ENCODE assay signal across 42 cellular contexts in the genomic region with DNA sequence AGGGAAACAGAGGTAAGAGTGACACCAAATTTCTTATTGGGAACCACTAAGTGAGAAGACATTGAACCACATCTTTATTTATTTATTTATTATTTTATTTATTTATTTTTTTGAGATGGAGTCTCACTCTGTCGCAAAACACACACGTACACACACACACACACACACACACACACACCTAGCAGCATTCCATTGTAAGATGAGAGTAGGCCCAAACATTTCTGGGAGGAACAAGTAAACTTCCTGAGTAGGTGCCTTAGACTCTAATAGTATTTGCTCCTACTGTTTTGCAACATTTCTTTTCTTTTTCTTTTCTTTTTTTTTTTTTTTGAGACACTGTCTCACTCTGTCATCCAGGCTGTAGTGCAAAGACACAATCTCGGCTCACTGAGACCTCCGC. TPM values are rescaled to one million over a fixed set of nuclear protein-coding genes. Genes with fewer than 3 reads are reported as not detected.
"Had no signal": no experiment of that assay in that cellular context is flagged by ENCODE, and none has a peak within 500 bp of the region (broad histone marks: within the 10 kb centered on the region; RNA-seq: fewer than 3 reads in every experiment).

No MANE protein-coding gene starts in this region.

- FAIRE-seq: astrocyte, bronchial epithelial cell, TTC549 had no signal

- H3K36me3 Mint-ChIP-seq: activated CD4-positive, alpha-beta memory T cell treated with anti-CD3 and anti-CD28 coated beads for 36 hours; activated naive CD4-positive, alpha-beta T cell treated with anti-CD3 and anti-CD28 coated beads, Interleukin-2, amount 50 U/mL, for 72 hours; activated naive CD8-positive, alpha-beta T cell treated with anti-CD3 and anti-CD28 coated beads for 36 hours had no signal

- H3K27me3 Mint-ChIP-seq: activated T-helper 17 cell treated with anti-CD3 and anti-CD28 coated beads, Interleukin-2, amount 50 U/mL, for 72 hours had no signal

- H3K4me1 Mint-ChIP-seq: activated B cell treated with CpG ODN at 0.5 μM for 24 hours; activated CD4-positive, alpha-beta T cell treated with anti-CD3 and anti-CD28 coated beads, Interleukin-2, amount 10 ng/mL, durations not matched to agents 24 days and 14 days; activated naive CD8-positive, alpha-beta T cell treated with anti-CD3 and anti-CD28 coated beads for 36 hours; activated T-helper 17 cell treated with anti-CD3 and anti-CD28 coated beads, Interleukin-2, amount 50 U/mL, for 72 hours; central memory CD8-positive, alpha-beta T cell had no signal

- H3K36me3 ChIP-seq: adrenal gland, brain microvascular endothelial cell, cardiac muscle cell had no signal

- H3K9me3 Mint-ChIP-seq: activated B cell treated with CpG ODN at 0.5 μM for 24 hours; activated CD4-positive, alpha-beta memory T cell treated with anti-CD3 and anti-CD28 coated beads for 36 hours; activated CD4-positive, alpha-beta T cell treated with anti-CD3 and anti-CD28 coated beads, Interleukin-2, amount 10 ng/mL, durations not matched to agents 24 days and 14 days; activated CD8-positive, alpha-beta T cell treated with anti-CD3 and anti-CD28 coated beads for 36 hours; activated naive CD4-positive, alpha-beta T cell treated with anti-CD3 and anti-CD28 coated beads for 36 hours; activated naive CD4-positive, alpha-beta T cell treated with anti-CD3 and anti-CD28 coated beads, Interleukin-2, amount 50 U/mL, for 72 hours; activated naive CD8-positive, alpha-beta T cell treated with anti-CD3 and anti-CD28 coated beads for 36 hours; activated T-cell treated with anti-CD3 and anti-CD28 coated beads, Interleukin-2, amount 50 U/mL, for 4 hours; activated T-cell treated with anti-CD3 and anti-CD28 coated beads, Interleukin-2, amount 50 U/mL, for 72 hours; activated T-helper 1 cell treated with anti-CD3 and anti-CD28 coated beads, Interleukin-12 subunit alpha, Interleukin-12 subunit beta, Interleukin-2, Interleukin-4 antibody, amounts not matched to agents 30 ng/mL and 10 ng/mL and 1 ng/mL, durations not matched to agents 14 hours and 24 hours and 36 hours; activated T-helper 17 cell treated with anti-CD3 and anti-CD28 coated beads, Interleukin-2, amount 50 U/mL, for 72 hours; central memory CD8-positive, alpha-beta T cell; T-helper 1 cell treated with Interleukin-12 subunit alpha and Interleukin-12 subunit beta and Interleukin-4 antibody, amounts not matched to agents 30 μg/mL and 1 μg/mL, for 36 hours; T-helper 2 cell treated with Interferon-gamma antibody and Interleukin-4, amounts not matched to agents 5 μg/mL and 100 μg/mL, for 36 hours had no signal

- H3K4me3 Mint-ChIP-seq: activated B cell treated with CpG ODN at 0.5 μM for 24 hours; activated CD4-positive, alpha-beta memory T cell treated with anti-CD3 and anti-CD28 coated beads for 36 hours; activated CD4-positive, alpha-beta T cell treated with anti-CD3 and anti-CD28 coated beads, Interleukin-2, amount 10 ng/mL, durations not matched to agents 24 days and 14 days; activated CD8-positive, alpha-beta T cell treated with anti-CD3 and anti-CD28 coated beads for 36 hours; activated naive CD4-positive, alpha-beta T cell treated with anti-CD3 and anti-CD28 coated beads for 36 hours; activated naive CD8-positive, alpha-beta T cell treated with anti-CD3 and anti-CD28 coated beads for 36 hours; activated T-cell treated with anti-CD3 and anti-CD28 coated beads, Interleukin-2, amount 50 U/mL, for 4 hours; activated T-cell treated with anti-CD3 and anti-CD28 coated beads, Interleukin-2, amount 50 U/mL, for 72 hours; activated T-helper 1 cell treated with anti-CD3 and anti-CD28 coated beads, Interleukin-12 subunit alpha, Interleukin-12 subunit beta, Interleukin-2, Interleukin-4 antibody, amounts not matched to agents 30 ng/mL and 10 ng/mL and 1 ng/mL, durations not matched to agents 14 hours and 24 hours and 36 hours; activated T-helper 17 cell treated with anti-CD3 and anti-CD28 coated beads, Interleukin-2, amount 50 U/mL, for 72 hours; central memory CD8-positive, alpha-beta T cell; T-helper 1 cell treated with Interleukin-12 subunit alpha and Interleukin-12 subunit beta and Interleukin-4 antibody, amounts not matched to agents 30 μg/mL and 1 μg/mL, for 36 hours; T-helper 2 cell treated with Interferon-gamma antibody and Interleukin-4, amounts not matched to agents 5 μg/mL and 100 μg/mL, for 36 hours had no signal

- ATAC-seq: activated CD8-positive, alpha-beta T cell treated with anti-CD3 and anti-CD28 coated beads for 36 hours; activated naive CD4-positive, alpha-beta T cell treated with anti-CD3 and anti-CD28 coated beads, Interleukin-2, amount 50 U/mL, for 72 hours; activated T-cell treated with anti-CD3 and anti-CD28 coated beads, Interleukin-2, amount 50 U/mL, for 4 hours; activated T-cell treated with anti-CD3 and anti-CD28 coated beads, Interleukin-2, amount 50 U/mL, for 72 hours; activated T-helper 17 cell treated with anti-CD3 and anti-CD28 coated beads, Interleukin-2, amount 50 U/mL, for 72 hours; body of pancreas had no signal

- H3K27ac ChIP-seq: adrenal gland, body of pancreas, brain microvascular endothelial cell, cardiac muscle cell, VCaP had no signal

- H3K9me3 ChIP-seq: adrenal gland, body of pancreas had no signal

- H3K27ac Mint-ChIP-seq: activated B cell treated with CpG ODN at 0.5 μM for 24 hours; activated CD4-positive, alpha-beta memory T cell treated with anti-CD3 and anti-CD28 coated beads for 36 hours; activated CD4-positive, alpha-beta T cell treated with anti-CD3 and anti-CD28 coated beads, Interleukin-2, amount 10 ng/mL, durations not matched to agents 24 days and 14 days; activated CD8-positive, alpha-beta T cell treated with anti-CD3 and anti-CD28 coated beads for 36 hours; activated naive CD4-positive, alpha-beta T cell treated with anti-CD3 and anti-CD28 coated beads for 36 hours; activated naive CD4-positive, alpha-beta T cell treated with anti-CD3 and anti-CD28 coated beads, Interleukin-2, amount 50 U/mL, for 72 hours; activated naive CD8-positive, alpha-beta T cell treated with anti-CD3 and anti-CD28 coated beads for 36 hours; activated T-cell treated with anti-CD3 and anti-CD28 coated beads, Interleukin-2, amount 50 U/mL, for 72 hours; activated T-helper 1 cell treated with anti-CD3 and anti-CD28 coated beads, Interleukin-12 subunit alpha, Interleukin-12 subunit beta, Interleukin-2, Interleukin-4 antibody, amounts not matched to agents 30 ng/mL and 10 ng/mL and 1 ng/mL, durations not matched to agents 14 hours and 24 hours and 36 hours; activated T-helper 17 cell treated with anti-CD3 and anti-CD28 coated beads, Interleukin-2, amount 50 U/mL, for 72 hours; T-helper 1 cell treated with Interleukin-12 subunit alpha and Interleukin-12 subunit beta and Interleukin-4 antibody, amounts not matched to agents 30 μg/mL and 1 μg/mL, for 36 hours; T-helper 2 cell treated with Interferon-gamma antibody and Interleukin-4, amounts not matched to agents 5 μg/mL and 100 μg/mL, for 36 hours had no signal

- H3K4me3 ChIP-seq: adrenal gland, body of pancreas, cardiac muscle cell had no signal

- DNase-seq: activated B cell treated with CpG ODN at 0.5 μM for 24 hours; activated CD4-positive, alpha-beta memory T cell treated with anti-CD3 and anti-CD28 coated beads for 36 hours; activated CD4-positive, alpha-beta T cell treated with anti-CD3 and anti-CD28 coated beads for 4 hours; activated CD4-positive, alpha-beta T cell treated with anti-CD3 and anti-CD28 coated beads, Interleukin-2, amount 10 ng/mL, durations not matched to agents 24 days and 14 days; activated CD4-positive, alpha-beta T cell treated with anti-CD3 and anti-CD28 coated beads, Interleukin-2, amount 50 U/mL, for 1 hour; activated CD4-positive, alpha-beta T cell treated with anti-CD3 and anti-CD28 coated beads, Interleukin-2, amount 50 U/mL, for 4 hours; activated CD4-positive, CD25-positive, alpha-beta regulatory T cell treated with anti-CD3 and anti-CD28 coated beads, Interleukin-2, amount 50 U/mL, for 72 hours; activated CD8-positive, alpha-beta memory T cell treated with anti-CD3 and anti-CD28 coated beads, Interleukin-2, amount 50 U/mL, for 4 hours; activated CD8-positive, alpha-beta T cell treated with anti-CD3 and anti-CD28 coated beads for 36 hours; activated effector memory CD4-positive, alpha-beta T cell treated with anti-CD3 and anti-CD28 coated beads, Interleukin-2, amount 50 U/mL, for 16 hours; activated gamma-delta T cell treated with Interleukin-2 at 50 U/mL for 16 hours; activated naive CD4-positive, alpha-beta T cell; activated naive CD4-positive, alpha-beta T cell treated with anti-CD3 and anti-CD28 coated beads for 36 hours; activated naive CD4-positive, alpha-beta T cell treated with anti-CD3 and anti-CD28 coated beads, Interleukin-2, amount 50 U/mL, for 16 hours; activated naive CD8-positive, alpha-beta T cell treated with anti-CD3 and anti-CD28 coated beads for 36 hours; activated T-cell treated with anti-CD3 and anti-CD28 coated beads for 4 hours; activated T-cell treated with anti-CD3 and anti-CD28 coated beads, Interleukin-2, amount 50 U/mL, for 1 hour; activated T-cell treated with anti-CD3 and anti-CD28 coated beads, Interleukin-2, amount 50 U/mL, for 4 hours; activated T-cell treated with anti-CD3 and anti-CD28 coated beads, Interleukin-2, amount 50 U/mL, for 72 hours; amniotic stem cell; aorta; body of pancreas; brain microvascular endothelial cell; caudate nucleus; cerebellar nuclear complex; T-helper 1 cell; T-helper 2 cell; T-helper 9 cell had no signal

RNA-seq across cellular contexts. Expression of gene LBHD2, which starts 19.6 kb away (rescaled TPM):
- total RNA-seq: activated B cell treated with CpG ODN at 0.5 μM for 24 hours; activated CD4-positive, alpha-beta memory T cell treated with anti-CD3 and anti-CD28 coated beads for 36 hours; activated CD4-positive, alpha-beta T cell treated with anti-CD3 and anti-CD28 coated beads, Interleukin-2, amount 10 ng/mL, durations not matched to agents 24 days and 14 days; activated CD8-positive, alpha-beta memory T cell treated with anti-CD3 and anti-CD28 coated beads for 36 hours; activated CD8-positive, alpha-beta T cell treated with anti-CD3 and anti-CD28 coated beads for 36 hours; activated naive CD4-positive, alpha-beta T cell treated with anti-CD3 and anti-CD28 coated beads for 36 hours; activated naive CD4-positive, alpha-beta T cell treated with anti-CD3 and anti-CD28 coated beads, Interleukin-2, amount 50 U/mL, for 72 hours; activated naive CD8-positive, alpha-beta T cell treated with anti-CD3 and anti-CD28 coated beads for 36 hours; activated T-cell treated with anti-CD3 and anti-CD28 coated beads, Interleukin-2, amount 50 U/mL, for 4 hours; activated T-cell treated with anti-CD3 and anti-CD28 coated beads, Interleukin-2, amount 50 U/mL, for 72 hours; activated T-helper 1 cell treated with anti-CD3 and anti-CD28 coated beads, Interleukin-12 subunit alpha, Interleukin-12 subunit beta, Interleukin-2, Interleukin-4 antibody, amounts not matched to agents 30 ng/mL and 10 ng/mL and 1 ng/mL, durations not matched to agents 14 hours and 24 hours and 36 hours; activated T-helper 17 cell treated with anti-CD3 and anti-CD28 coated beads, Interleukin-2, amount 50 U/mL, for 72 hours; adrenal gland; aorta; astrocyte; body of pancreas; bronchial epithelial cell; cardiac muscle cell; chondrocyte had no signal

RNA-seq across cellular contexts. Expression of gene EXOC3L4, which starts 30.1 kb away (rescaled TPM):
- total RNA-seq: activated B cell treated with CpG ODN at 0.5 μM for 24 hours; activated CD4-positive, alpha-beta memory T cell treated with anti-CD3 and anti-CD28 coated beads for 36 hours; activated CD4-positive, alpha-beta T cell treated with anti-CD3 and anti-CD28 coated beads, Interleukin-2, amount 10 ng/mL, durations not matched to agents 24 days and 14 days; activated CD8-positive, alpha-beta memory T cell treated with anti-CD3 and anti-CD28 coated beads for 36 hours; activated CD8-positive, alpha-beta T cell treated with anti-CD3 and anti-CD28 coated beads for 36 hours; activated naive CD4-positive, alpha-beta T cell treated with anti-CD3 and anti-CD28 coated beads for 36 hours; activated naive CD4-positive, alpha-beta T cell treated with anti-CD3 and anti-CD28 coated beads, Interleukin-2, amount 50 U/mL, for 72 hours; activated naive CD8-positive, alpha-beta T cell treated with anti-CD3 and anti-CD28 coated beads for 36 hours; activated T-cell treated with anti-CD3 and anti-CD28 coated beads, Interleukin-2, amount 50 U/mL, for 4 hours; activated T-cell treated with anti-CD3 and anti-CD28 coated beads, Interleukin-2, amount 50 U/mL, for 72 hours; activated T-helper 1 cell treated with anti-CD3 and anti-CD28 coated beads, Interleukin-12 subunit alpha, Interleukin-12 subunit beta, Interleukin-2, Interleukin-4 antibody, amounts not matched to agents 30 ng/mL and 10 ng/mL and 1 ng/mL, durations not matched to agents 14 hours and 24 hours and 36 hours; activated T-helper 17 cell treated with anti-CD3 and anti-CD28 coated beads, Interleukin-2, amount 50 U/mL, for 72 hours; astrocyte; bronchial epithelial cell; chondrocyte had no signal
